ENCODE assay signal across 9 cellular contexts in the genomic region with DNA sequence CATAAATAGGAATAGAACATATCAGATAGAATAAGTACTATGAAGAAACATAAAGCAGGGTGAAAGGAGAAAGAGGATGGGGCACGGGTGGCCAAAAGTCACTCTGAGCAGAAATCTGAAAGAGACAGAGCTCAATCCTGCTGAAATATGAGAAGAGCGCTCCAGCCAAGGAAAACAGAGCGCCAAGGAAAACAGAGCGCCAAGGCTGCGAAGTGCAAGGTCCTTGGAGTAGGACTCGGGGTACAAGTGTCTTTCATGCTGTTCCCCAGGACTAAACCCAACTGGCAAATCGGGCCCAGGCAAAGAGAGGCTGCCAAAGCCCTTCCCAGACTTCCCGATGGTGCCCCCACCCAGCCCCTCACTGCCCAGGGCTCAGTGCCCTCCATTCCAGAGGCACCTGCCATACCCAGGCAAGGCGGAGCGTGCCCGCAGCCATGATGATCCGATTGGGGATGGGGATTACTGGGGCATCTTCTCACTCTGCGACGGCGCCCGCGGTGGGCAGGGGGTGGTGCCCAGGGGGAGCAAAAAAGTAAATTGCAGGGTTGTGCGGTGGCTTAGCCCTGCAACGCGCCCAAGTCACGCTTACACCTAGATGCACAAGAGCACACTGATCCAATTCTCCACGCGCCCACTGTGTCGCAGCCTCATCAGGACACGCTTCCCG. TPM values are rescaled to one million over a fixed set of nuclear protein-coding genes. Genes with fewer than 3 reads are reported as not detected.
DNase-seq lines count a peak whose midpoint lies in the region; ATAC-seq and TF ChIP-seq lines count a peak whose summit lies in the region.
"Had no signal": no experiment of that assay in that cellular context is flagged by ENCODE, and none has a peak within 500 bp of the region (broad histone marks: within the 10 kb centered on the region; RNA-seq: fewer than 3 reads in every experiment).

No MANE protein-coding gene starts in this region.

- ATAC-seq in IMR-90 (ENCODE audit: low read depth) = no peak
- ATAC-seq in GM21786 (IDR thresholded peaks at IDR 0.05; ENCODE audit: unreplicated experiment) = no peak
- ATAC-seq in HG03378 (IDR thresholded peaks at IDR 0.05; ENCODE audit: unreplicated experiment) = no peak

- H3K79me1 ChIP-seq in IMR-90 (ENCODE audit: low read depth in 1 of 2, low read length in 2 of 2) = peaks cover 12 to 56% of the 10 kb centered on the region in 2 experiments; a peak in 3 of 4 replicates

- H3K4me1 ChIP-seq in IMR-90 (ENCODE audit: control insufficient read depth, insufficient read depth, low read length) = peaks cover 27% of the 10 kb centered on the region

- CTCF ChIA-PET in BJ (lab: Yijun Ruan, JAX) (interaction anchor here (0.7 to 6.4 kb wide), 18 partner anchors 9 to 245 kb away, joined by 3 to 117 read pairs (median 6); no protein-coding TSS in a partner anchor), IMR-90 (lab: Yijun Ruan, JAX) (interaction anchor here (1.0 to 1.3 kb wide), 2 partner anchors 38 to 139 kb away, joined by 3 to 7 read pairs; no protein-coding TSS in a partner anchor)

- peaks cover 27% of the 10 kb centered on the region for H3K27me3 Mint-ChIP-seq in endothelial cell (ENCODE audit: unreplicated experiment)
- peaks cover 53% of the 10 kb centered on the region for H3K27me3 Mint-ChIP-seq in neural crest cell (ENCODE audit: low read depth)

- peak overlapping the region in 1 of 2 experiments; percentile 76; a peak in 1 of 4 replicates for H4K8ac ChIP-seq in IMR-90 (ENCODE audit: low read depth in 2 of 2, low read length in 2 of 2)

- H3K18ac ChIP-seq in IMR-90 (ENCODE audit: low read depth, low read length) = no peak overlapping the region

- H3K36me3 Mint-ChIP-seq in endothelial cell (ENCODE audit: low read depth, unreplicated experiment) (peaks cover 11% of the 10 kb centered on the region), neural crest cell (ENCODE audit: low read depth) (no peaks in the 10 kb centered on the region)

- H2BK120ac ChIP-seq in IMR-90 (ENCODE audit: low read depth, low read length) = peak overlapping the region; percentile 59; the same call in 1 of the 2 replicates

- peak overlapping the region; percentile 92 for H2AFZ ChIP-seq in IMR-90 (replicated peaks; ENCODE audit: low read length, poor library complexity)

- H4K20me1 ChIP-seq in IMR-90 (ENCODE audit: insufficient read depth, low read length) = peaks cover 11% of the 10 kb centered on the region; the same call in 1 of the 2 replicates

- H3K14ac ChIP-seq in IMR-90 (replicated peaks; ENCODE audit: low read depth, low read length) = peak overlapping the region; percentile 70

- BruUV-seq in IMR-90 (replicated peaks; lab: Mats Ljungman, UMichigan) = no TSS peak

- H3K9me3 ChIP-seq in IMR-90 (ENCODE audit: control insufficient read depth, insufficient read depth, low read length) = no peaks in the 10 kb centered on the region

- H3K56ac ChIP-seq in IMR-90 (ENCODE audit: extremely low read depth, insufficient read depth, low read length) = no peak overlapping the region

- 31% methylated on average over 5 of the region's 26 CpGs; no CpG with 5 or more reads in 1 of the 2 experiments for WGBS in IMR-90 (ENCODE audit: extremely low coverage in 2 of 2, insufficient read length in 1 of 2), 2 experiments

- peaks cover 17% of the 10 kb centered on the region for H3K9me1 ChIP-seq in IMR-90 (ENCODE audit: insufficient read depth, low read length)

- no peaks in the 10 kb centered on the region for H3K4me1 Mint-ChIP-seq in endothelial cell (ENCODE audit: unreplicated experiment)
- H3K4me1 Mint-ChIP-seq in neural crest cell = peaks cover 15% of the 10 kb centered on the region

- H3K9me3 Mint-ChIP-seq in endothelial cell (ENCODE audit: unreplicated experiment) = no peaks in the 10 kb centered on the region
- H3K9me3 Mint-ChIP-seq in neural crest cell = no peaks in the 10 kb centered on the region

- no peak for TF ChIP-seq RAD21 in IMR-90 (IDR thresholded peaks at IDR 0.05; ENCODE audit: low read length)

- H3K4me2 ChIP-seq in IMR-90 (ENCODE audit: low read depth, low read length) = peak overlapping the region; percentile 83

- dilution Hi-C loops in IMR-90 (cut with HindIII; ENCODE audit: low sequenced_read_pairs, unreplicated experiment) = no loop called here

- no peaks in the 10 kb centered on the region for H3K36me3 ChIP-seq in BJ (ENCODE audit: control insufficient read depth, insufficient read depth, low read length)
- no peaks in the 10 kb centered on the region for H3K36me3 ChIP-seq in IMR-90 (ENCODE audit: control insufficient read depth, insufficient read depth, low read length)

- peak overlapping the region; percentile 91; the same call in 1 of the 2 replicates for H3K9ac ChIP-seq in IMR-90 (ENCODE audit: low read depth, low read length)

- peak overlapping the region; percentile 2 for H2BK5ac ChIP-seq in IMR-90 (ENCODE audit: low read depth, low read length, poor library complexity, severe bottlenecking)

- 0 out of 2 replicates have a peak overlapping the region, but pooled peaks have one; percentile 41 for H4K5ac ChIP-seq in IMR-90 (ENCODE audit: low read depth, low read length)

- DNase-seq in BJ (ENCODE audit: low read depth) (no peak), IMR-90 (no peak), endothelial cell (ENCODE audit: low spot score) (no peak), neural crest cell (ENCODE audit: low read depth, low spot score) (no peak), NCI-H2107 (lab: John Stamatoyannopoulos, UW) (no peak), NCI-H510A treated with DMSO at 0.1 percent for 48 hours (lab: John Stamatoyannopoulos, UW) (no peak)
- DNase-seq: HCEC 1CT had no signal

- intact Hi-C loops in IMR-90 (cut with micrococcal nuclease) = no loop called here

- H3K27ac Mint-ChIP-seq in endothelial cell (ENCODE audit: unreplicated experiment) (peak overlapping the region; percentile 12), neural crest cell (ENCODE audit: unreplicated experiment) (no peak overlapping the region)

- H3K4ac ChIP-seq in IMR-90 (ENCODE audit: low read depth, low read length) = peak overlapping the region; percentile 64

- peak overlapping the region; percentile 58 for H3K4me3 Mint-ChIP-seq in endothelial cell (ENCODE audit: unreplicated experiment)
- H3K4me3 Mint-ChIP-seq in neural crest cell = peak overlapping the region; percentile 61

- no peaks in the 10 kb centered on the region for H3K27me3 ChIP-seq in BJ (ENCODE audit: control insufficient read depth, insufficient read depth, low read length)
- no peaks in the 10 kb centered on the region for H3K27me3 ChIP-seq in IMR-90 (ENCODE audit: control insufficient read depth, insufficient read depth, low read length)

- peak overlapping the region; percentile 57 for H2AK9ac ChIP-seq in IMR-90 (replicated peaks; ENCODE audit: low read depth, low read length, poor library complexity)

- TF ChIP-seq POLR2A in IMR-90 (IDR thresholded peaks at IDR 0.05; ENCODE audit: low read depth, low read length) = no peak

- H4K91ac ChIP-seq in IMR-90 (ENCODE audit: insufficient read depth, low read depth, low read length) = no peak overlapping the region

- TF ChIP-seq CTCF in BJ (IDR thresholded peaks at IDR 0.05; ENCODE audit: insufficient read depth, low read depth, low read length) = no peak
- no peak for TF ChIP-seq CTCF in IMR-90 (conservative IDR thresholded peaks at IDR 0.05; ENCODE audit: low read depth, low read length)
- TF ChIP-seq CTCF in endothelial cell (IDR thresholded peaks at IDR 0.05; ENCODE audit: unreplicated experiment) = no peak
- TF ChIP-seq CTCF in neural crest cell (conservative IDR thresholded peaks at IDR 0.05) = no peak

- H2BK20ac ChIP-seq in IMR-90 (ENCODE audit: low read depth, low read length) = peak overlapping the region; percentile 56; the same call in 1 of the 2 replicates

- POLR2A ChIA-PET in BJ (lab: Charles Lee) = no interaction called here
- POLR2A ChIA-PET in IMR-90 (lab: Charles Lee; ENCODE audit: unreplicated experiment) = interaction anchor here (0.7 to 2.7 kb wide), 3 partner anchors 9 to 38 kb away, joined by 3 to 9 read pairs (median 3); no protein-coding TSS in a partner anchor

- no peak overlapping the region for H2BK15ac ChIP-seq in IMR-90 (ENCODE audit: low read depth, low read length)

- H3K4me3 ChIP-seq in BJ (ENCODE audit: low read depth, low read length) (peak overlapping the region; percentile 69), IMR-90 (ENCODE audit: insufficient read depth, low read depth, low read length) (peak overlapping the region; percentile 87)

- no peak overlapping the region; the same call in none of the 2 replicates for H3K27ac ChIP-seq in IMR-90 (ENCODE audit: insufficient read depth, low read length)

- peak overlapping the region; percentile 86 for H3K23ac ChIP-seq in IMR-90 (ENCODE audit: low read depth, low read length)

- H2AK5ac ChIP-seq in IMR-90 (ENCODE audit: low read depth, low read length) = peak overlapping the region; percentile 24; the same call in 1 of the 2 replicates

- in situ Hi-C loops in IMR-90 (cut with MboI; ENCODE audit: low sequenced_read_pairs) = no loop called here

TF ChIP-seq in IMR-90, 13 proteins besides CTCF, POLR2A, EP300 and RAD21 (continues in another document):
- TF ChIP-seq SMC3 (IDR thresholded peaks at IDR 0.05; ENCODE audit: low read depth, low read length) (no peak), CHD1 (IDR thresholded peaks at IDR 0.05; ENCODE audit: low read depth, low read length) (no peak), RFX5 (IDR thresholded peaks at IDR 0.05; ENCODE audit: low read depth, low read length) (no peak), MXI1 (IDR thresholded peaks at IDR 0.05; ENCODE audit: borderline replicate concordance, low read depth, low read length) (no peak), RCOR1 (IDR thresholded peaks at IDR 0.05; ENCODE audit: insufficient replicate concordance, low read length) (no peak), MAZ (IDR thresholded peaks at IDR 0.05; ENCODE audit: borderline replicate concordance, low read depth, low read length) (no peak), MAFK (IDR thresholded peaks at IDR 0.05; ENCODE audit: low read depth, low read length) (no peak), FOS (IDR thresholded peaks at IDR 0.05; ENCODE audit: low read depth, low read length) (no peak)
- TF ChIP-seq, protein P1, sequence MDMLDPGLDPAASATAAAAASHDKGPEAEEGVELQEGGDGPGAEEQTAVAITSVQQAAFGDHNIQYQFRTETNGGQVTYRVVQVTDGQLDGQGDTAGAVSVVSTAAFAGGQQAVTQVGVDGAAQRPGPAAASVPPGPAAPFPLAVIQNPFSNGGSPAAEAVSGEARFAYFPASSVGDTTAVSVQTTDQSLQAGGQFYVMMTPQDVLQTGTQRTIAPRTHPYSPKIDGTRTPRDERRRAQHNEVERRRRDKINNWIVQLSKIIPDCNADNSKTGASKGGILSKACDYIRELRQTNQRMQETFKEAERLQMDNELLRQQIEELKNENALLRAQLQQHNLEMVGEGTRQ (IDR thresholded peaks at IDR 0.05; ENCODE audit: low read depth, low read length) = no peak

RNA-seq across cellular contexts. Expression of a gene that starts 1.7 kb away (rescaled TPM):
- polyA plus RNA-seq in BJ (2011; rRNA removed) (27.5 and 41.1 TPM in 2 replicates), IMR-90 (2012; rRNA removed) (79.3 and 81.8 TPM in 2 replicates)
- 23.2 and 23.7 TPM in 2 replicates for polyA minus RNA-seq in BJ (2011; rRNA and poly(A)+ RNA removed)
- total RNA-seq in IMR-90 (2012; rRNA removed) (23.8 and 26.7 TPM in 2 replicates), endothelial cell (ENCODE audit: unreplicated experiment) (1.9 TPM), neural crest cell (0.93 and 1.3 TPM in 2 replicates)
- 49.1 and 65.1 TPM in 2 replicates for polyA plus RNA-seq in IMR-90 (2012; cell fraction: cytosol; rRNA removed)
- polyA plus RNA-seq in IMR-90 (2012; cell fraction: nucleus; rRNA removed; ENCODE audit: low replicate concordance) = 57.1 and 111 TPM in 2 replicates
